16 cellular contexts compared by ENCODE assay signal in genomic region chr1:33407750-33408436, GRCh38.
"Had no signal": no experiment of that assay in that cellular context is flagged by ENCODE, and none has a peak within 500 bp of the region (broad histone marks: within the 10 kb centered on the region; RNA-seq: fewer than 3 reads in every experiment).

No MANE protein-coding gene starts in this region.

- H3K9me3 Mint-ChIP-seq: activated B cell treated with CpG ODN at 0.5 μM for 24 hours; activated CD4-positive, alpha-beta T cell treated with anti-CD3 and anti-CD28 coated beads, Interleukin-2, amount 10 ng/mL, durations not matched to agents 7 days and 5 days; activated T-helper 2 cell treated with anti-CD3 and anti-CD28 coated beads, Interferon-gamma antibody, Interleukin-2, Interleukin-4, amounts not matched to agents 10 μg/mL and 5 μg/mL and 100 μg/mL, durations not matched to agents 14 hours and 24 hours and 36 hours; stimulated activated naive CD8-positive, alpha-beta T cell treated with anti-CD3 and anti-CD28 coated beads, Interleukin-15, amount 100 ng/mL, for 72 hours had no signal

- H3K4me3 ChIP-seq: adrenal gland, SK-N-MC, testis had no signal

- H3K4me1 Mint-ChIP-seq: activated B cell treated with CpG ODN at 0.5 μM for 24 hours; activated CD4-positive, alpha-beta T cell treated with anti-CD3 and anti-CD28 coated beads, Interleukin-2, amount 10 ng/mL, durations not matched to agents 7 days and 5 days; endodermal cell; naive thymus-derived CD8-positive, alpha-beta T cell; stimulated activated naive CD8-positive, alpha-beta T cell treated with anti-CD3 and anti-CD28 coated beads, Interleukin-15, amount 100 ng/mL, for 72 hours had no signal

- H3K27ac Mint-ChIP-seq: activated B cell treated with CpG ODN at 0.5 μM for 24 hours; activated CD4-positive, alpha-beta T cell treated with anti-CD3 and anti-CD28 coated beads, Interleukin-2, amount 10 ng/mL, durations not matched to agents 7 days and 5 days; activated T-helper 2 cell treated with anti-CD3 and anti-CD28 coated beads, Interferon-gamma antibody, Interleukin-2, Interleukin-4, amounts not matched to agents 10 μg/mL and 5 μg/mL and 100 μg/mL, durations not matched to agents 14 hours and 24 hours and 36 hours; endodermal cell; mesothelial cell of epicardium; naive thymus-derived CD8-positive, alpha-beta T cell; stimulated activated naive CD8-positive, alpha-beta T cell treated with anti-CD3 and anti-CD28 coated beads, Interleukin-15, amount 100 ng/mL, for 72 hours had no signal

- DNase-seq: activated B cell treated with CpG ODN at 0.5 μM for 24 hours; activated CD4-positive, alpha-beta T cell treated with anti-CD3 and anti-CD28 coated beads, Interleukin-2, amount 10 ng/mL, durations not matched to agents 7 days and 5 days; activated naive CD4-positive, alpha-beta T cell treated with anti-CD3 and anti-CD28 coated beads, Interleukin-2, amount 50 U/mL, for 16 hours; adrenal gland; endodermal cell; head of caudate nucleus; naive thymus-derived CD8-positive, alpha-beta T cell; nucleus accumbens; stimulated activated CD4-positive, alpha-beta T cell treated with anti-CD3 and anti-CD28 coated beads, Interleukin-4, amount 100 ng/mL, for 4 hours; stimulated activated naive CD8-positive, alpha-beta T cell treated with anti-CD3 and anti-CD28 coated beads, Interleukin-15, amount 100 ng/mL, for 72 hours; T-helper 1 cell; testis had no signal

- H3K4me1 ChIP-seq: testis had no signal

- H3K9me3 ChIP-seq: testis had no signal

- H3K36me3 ChIP-seq: adrenal gland had no signal

- H3K4me3 Mint-ChIP-seq: activated B cell treated with CpG ODN at 0.5 μM for 24 hours; activated CD4-positive, alpha-beta T cell treated with anti-CD3 and anti-CD28 coated beads, Interleukin-2, amount 10 ng/mL, durations not matched to agents 7 days and 5 days; endodermal cell; mesothelial cell of epicardium; naive thymus-derived CD8-positive, alpha-beta T cell; stimulated activated naive CD8-positive, alpha-beta T cell treated with anti-CD3 and anti-CD28 coated beads, Interleukin-15, amount 100 ng/mL, for 72 hours had no signal

- H3K27me3 ChIP-seq: adrenal gland, testis had no signal

- FAIRE-seq: keratinocyte had no signal

- ATAC-seq: naive thymus-derived CD8-positive, alpha-beta T cell; stimulated activated naive CD8-positive, alpha-beta T cell treated with anti-CD3 and anti-CD28 coated beads, Interleukin-15, amount 100 ng/mL, for 72 hours had no signal

- H3K27ac ChIP-seq: adrenal gland, SK-N-MC, testis had no signal
